ENCODE assay signal across 12 cellular contexts in the genomic region with DNA sequence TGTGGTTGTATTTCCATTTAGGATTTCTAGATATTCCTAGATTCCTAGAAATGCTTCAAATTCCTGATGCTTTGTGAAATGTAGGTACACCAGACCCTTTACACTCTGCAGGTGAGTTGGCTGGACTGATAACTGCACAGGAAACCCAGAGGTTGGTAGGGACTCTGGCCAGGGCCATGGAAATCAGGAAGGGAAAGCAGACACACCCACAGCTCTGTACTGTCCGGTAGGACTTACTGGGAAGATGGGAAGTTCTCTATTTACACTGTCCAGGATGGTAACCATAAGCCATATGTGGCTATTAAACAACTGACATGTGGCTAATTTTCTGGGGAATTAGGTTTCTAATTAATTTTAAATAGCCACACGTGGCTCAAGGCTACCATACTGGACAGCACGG.
"Had no signal": no experiment of that assay in that cellular context is flagged by ENCODE, and none has a peak within 500 bp of the region (broad histone marks: within the 10 kb centered on the region; RNA-seq: fewer than 3 reads in every experiment).

No MANE protein-coding gene starts in this region.

- H3K4me3 Mint-ChIP-seq: activated naive CD8-positive, alpha-beta T cell treated with anti-CD3 and anti-CD28 coated beads, Interleukin-2, amount 10 ng/mL, durations not matched to agents 7 days and 5 days had no signal

- H3K9me3 ChIP-seq: gastroesophageal sphincter, ovary, SJCRH30, thyroid gland had no signal

- H3K9me3 Mint-ChIP-seq: activated naive CD8-positive, alpha-beta T cell treated with anti-CD3 and anti-CD28 coated beads, Interleukin-2, amount 10 ng/mL, durations not matched to agents 7 days and 5 days had no signal

- H3K4me1 Mint-ChIP-seq: activated naive CD8-positive, alpha-beta T cell treated with anti-CD3 and anti-CD28 coated beads, Interleukin-2, amount 10 ng/mL, durations not matched to agents 7 days and 5 days had no signal

- H3K27me3 ChIP-seq: brain microvascular endothelial cell, dorsolateral prefrontal cortex, gastroesophageal sphincter, ovary, SJCRH30, thyroid gland had no signal

- ATAC-seq: gastroesophageal sphincter, sciatic nerve had no signal

- H3K27me3 Mint-ChIP-seq: activated naive CD8-positive, alpha-beta T cell treated with anti-CD3 and anti-CD28 coated beads, Interleukin-2, amount 10 ng/mL, durations not matched to agents 7 days and 5 days had no signal

- H3K27ac ChIP-seq: brain microvascular endothelial cell, ovary, SJCRH30 had no signal

- H3K27ac Mint-ChIP-seq: activated naive CD8-positive, alpha-beta T cell treated with anti-CD3 and anti-CD28 coated beads, Interleukin-2, amount 10 ng/mL, durations not matched to agents 7 days and 5 days had no signal

- H3K36me3 ChIP-seq: brain microvascular endothelial cell, ovary, SJCRH30, thyroid gland had no signal

- DNase-seq: activated effector memory CD4-positive, alpha-beta T cell treated with anti-CD3 and anti-CD28 coated beads, Interleukin-2, amount 50 U/mL, for 16 hours; activated naive CD8-positive, alpha-beta T cell treated with anti-CD3 and anti-CD28 coated beads, Interleukin-2, amount 10 ng/mL, durations not matched to agents 7 days and 5 days; activated T-cell treated with anti-CD3 and anti-CD28 coated beads for 4 hours; anterior cingulate cortex; brain microvascular endothelial cell; dorsolateral prefrontal cortex; erythroblast; ovary; SJCRH30; thyroid gland had no signal

- H3K4me3 ChIP-seq: dorsolateral prefrontal cortex, gastroesophageal sphincter, ovary, SJCRH30, thyroid gland had no signal

- H3K4me1 ChIP-seq: SJCRH30 had no signal
